Comparison of ENCODE assay signal across 20 cellular contexts in genomic region chr2:26281226-26281625, GRCh38. TPM values are rescaled to one million over a fixed set of nuclear protein-coding genes. Genes with fewer than 3 reads are reported as not detected.
DNase-seq lines count a peak whose midpoint lies in the region; ATAC-seq, FAIRE-seq and TF ChIP-seq lines count a peak whose summit lies in the region.
"Had no signal": no experiment of that assay in that cellular context is flagged by ENCODE, and none has a peak within 500 bp of the region (broad histone marks: within the 10 kb centered on the region; RNA-seq: fewer than 3 reads in every experiment).

No MANE protein-coding gene starts in this region.

- POLR2A ChIA-PET in H1 (lab: Charles Lee; ENCODE audit: partially characterized antibody) = no interaction called here
- POLR2A ChIA-PET in CD8-positive, alpha-beta T cell (lab: Charles Lee) = no interaction called here
- POLR2A ChIA-PET in CD4-positive, alpha-beta T cell (lab: Charles Lee) = no interaction called here

- H3K36me3 ChIP-seq in H1 (ENCODE audit: control insufficient read depth in 2 of 4, insufficient read depth in 4 of 4, low read length in 3 of 4) = peaks cover 9 to 63% (median 33%) of the 10 kb centered on the region in 4 experiments; a peak in 7 of 8 replicates
- peaks cover 26% of the 10 kb centered on the region for H3K36me3 ChIP-seq in CD8-positive, alpha-beta T cell (ENCODE audit: insufficient read depth, low read length)

- 85% methylated on average over 2 of the region's 2 CpGs; no CpG with 5 or more reads in 1 of the 2 experiments for WGBS in H1 (ENCODE audit: extremely low coverage in 1 of 2, insufficient coverage in 1 of 2, insufficient read length in 1 of 2, insufficient replicate concordance in 2 of 2, low coverage in 1 of 2, low lambda C conversion rate in 2 of 2, missing lambda C conversion rate in 1 of 2), 2 experiments

- no peaks in the 10 kb centered on the region for H3K4me1 ChIP-seq in H1 (replicated peaks in 1 of 4; ENCODE audit: control insufficient read depth in 3 of 4, insufficient read depth in 4 of 4, low read length in 3 of 4)
- H3K4me1 ChIP-seq in CD8-positive, alpha-beta T cell (ENCODE audit: insufficient read depth, low read length) = no peaks in the 10 kb centered on the region

- no peak overlapping the region for H3K27ac ChIP-seq in H1 (ENCODE audit: low read depth, low read length)
- H3K27ac ChIP-seq in CD8-positive, alpha-beta T cell (ENCODE audit: low read depth, low read length) = no peak overlapping the region
- H3K27ac ChIP-seq in CD4-positive, alpha-beta T cell (ENCODE audit: low read depth, low read length) = no peak overlapping the region
- H3K27ac ChIP-seq: HL-60, KMS-11 had no signal

- H3K79me1 ChIP-seq in H1 (ENCODE audit: low read depth, low read length) = no peaks in the 10 kb centered on the region

- no peaks in the 10 kb centered on the region for H4K20me1 ChIP-seq in H1 (replicated peaks in 1 of 2; ENCODE audit: control insufficient read depth in 1 of 2, insufficient read depth in 2 of 2, low read length in 2 of 2)

- no peaks in the 10 kb centered on the region for H3K27me3 Mint-ChIP-seq in memory B cell
- no peaks in the 10 kb centered on the region for H3K27me3 Mint-ChIP-seq in CD8-positive, alpha-beta T cell (ENCODE audit: low read depth)
- no peaks in the 10 kb centered on the region for H3K27me3 Mint-ChIP-seq in CD4-positive, alpha-beta T cell

- H3K23me2 ChIP-seq in H1 (ENCODE audit: low read depth, low read length) = no peaks in the 10 kb centered on the region

- no peak overlapping the region for H3K18ac ChIP-seq in H1 (ENCODE audit: extremely low read depth, low read length)

- H3K9me3 Mint-ChIP-seq in memory B cell = no peaks in the 10 kb centered on the region
- no peaks in the 10 kb centered on the region for H3K9me3 Mint-ChIP-seq in CD8-positive, alpha-beta T cell
- H3K9me3 Mint-ChIP-seq in CD4-positive, alpha-beta T cell = no peaks in the 10 kb centered on the region
- H3K9me3 Mint-ChIP-seq: CD8-positive, alpha-beta memory T cell; T-helper 1 cell treated with Interleukin-12 subunit alpha and Interleukin-12 subunit beta and Interleukin-4 antibody, amounts not matched to agents 30 μg/mL and 1 μg/mL, for 36 hours had no signal

- TF ChIP-seq CTCF in H1 (IDR thresholded peaks at IDR 0.05; ENCODE audit: control extremely low read depth in 1 of 3, insufficient read depth in 1 of 3, low read depth in 1 of 3, low read length in 3 of 3) = no peak
- TF ChIP-seq CTCF in CD8-positive, alpha-beta T cell (IDR thresholded peaks at IDR 0.05) = no peak
- no peak for TF ChIP-seq CTCF in CD4-positive, alpha-beta T cell (IDR thresholded peaks at IDR 0.05)

- intact Hi-C loops in CD8-positive, alpha-beta T cell (cut with DNase I, micrococcal nuclease) = no loop called here
- intact Hi-C loops in CD4-positive, alpha-beta T cell (cut with DNase I, micrococcal nuclease) = no loop called here

- no peaks in the 10 kb centered on the region for H3K79me2 ChIP-seq in H1 (ENCODE audit: control insufficient read depth in 1 of 2, insufficient read depth in 2 of 2, low read length in 2 of 2)

- H3K27ac Mint-ChIP-seq in memory B cell = peak overlapping the region; percentile 16
- no peak overlapping the region for H3K27ac Mint-ChIP-seq in CD8-positive, alpha-beta T cell
- no peak overlapping the region for H3K27ac Mint-ChIP-seq in CD4-positive, alpha-beta T cell
- H3K27ac Mint-ChIP-seq: CD8-positive, alpha-beta memory T cell; T-helper 1 cell treated with Interleukin-12 subunit alpha and Interleukin-12 subunit beta and Interleukin-4 antibody, amounts not matched to agents 30 μg/mL and 1 μg/mL, for 36 hours had no signal

- H2AK5ac ChIP-seq in H1 (ENCODE audit: low read depth, low read length) = no peak overlapping the region

- H3K56ac ChIP-seq in H1 (replicated peaks; ENCODE audit: insufficient read length, low read depth, low read length) = no peak overlapping the region

- H2BK5ac ChIP-seq in H1 (ENCODE audit: low read depth, low read length) = no peak overlapping the region

- H3K36me3 Mint-ChIP-seq in memory B cell = peaks cover 36% of the 10 kb centered on the region
- H3K36me3 Mint-ChIP-seq in CD8-positive, alpha-beta T cell = peaks cover 83% of the 10 kb centered on the region
- H3K36me3 Mint-ChIP-seq in CD4-positive, alpha-beta T cell (ENCODE audit: low read depth) = peaks cover 87% of the 10 kb centered on the region

- H2BK20ac ChIP-seq in H1 (ENCODE audit: low read length) = no peak overlapping the region

- H3K4me3 Mint-ChIP-seq in memory B cell = no peak overlapping the region
- no peak overlapping the region for H3K4me3 Mint-ChIP-seq in CD8-positive, alpha-beta T cell
- H3K4me3 Mint-ChIP-seq in CD4-positive, alpha-beta T cell = no peak overlapping the region
- H3K4me3 Mint-ChIP-seq: CD8-positive, alpha-beta memory T cell; T-helper 1 cell treated with Interleukin-12 subunit alpha and Interleukin-12 subunit beta and Interleukin-4 antibody, amounts not matched to agents 30 μg/mL and 1 μg/mL, for 36 hours had no signal

- H3K9ac ChIP-seq in H1 (replicated peaks in 1 of 4; ENCODE audit: extremely low read depth in 1 of 4, low read depth in 3 of 4, low read length in 3 of 4) = peak overlapping the region in 1 of 4 experiments; percentile 46; a peak in 1 of 7 replicates
- H3K9ac ChIP-seq: KMS-11 had no signal

- no peaks in the 10 kb centered on the region for H3K9me3 ChIP-seq in H1 (ENCODE audit: insufficient read depth in 2 of 2, low read depth in 1 of 2, low read length in 1 of 2)
- no peaks in the 10 kb centered on the region for H3K9me3 ChIP-seq in CD8-positive, alpha-beta T cell (ENCODE audit: low read length)
- no peaks in the 10 kb centered on the region for H3K9me3 ChIP-seq in CD4-positive, alpha-beta T cell (ENCODE audit: control insufficient read depth, low read length)

- H2AFZ ChIP-seq in H1 (ENCODE audit: low read length) = no peak overlapping the region

- no peak overlapping the region for H3K4me3 ChIP-seq in H1 (ENCODE audit: extremely low read depth in 1 of 4, insufficient read depth in 2 of 4, low read depth in 3 of 4, low read length in 4 of 4)
- no peak overlapping the region for H3K4me3 ChIP-seq in CD8-positive, alpha-beta T cell (ENCODE audit: low read depth, low read length)

- CTCF ChIA-PET in H1 (lab: Charles Lee; ENCODE audit: partially characterized antibody) = interaction anchor here (0.8 kb wide), 1 partner anchor 136 kb away, joined by 5 read pairs; no protein-coding TSS in a partner anchor
- CTCF ChIA-PET in CD8-positive, alpha-beta T cell (lab: Charles Lee) = no interaction called here
- CTCF ChIA-PET in CD4-positive, alpha-beta T cell (lab: Charles Lee) = no interaction called here

- ATAC-seq in memory B cell (ENCODE audit: low read depth) = no peak
- ATAC-seq in HG03175 (IDR thresholded peaks at IDR 0.05; ENCODE audit: unreplicated experiment) = no peak
- ATAC-seq in CD8-positive, alpha-beta T cell = no peak
- ATAC-seq in CD4-positive, alpha-beta T cell (ENCODE audit: poor library complexity) = no peak

- no peak overlapping the region for H4K8ac ChIP-seq in H1 (ENCODE audit: extremely low read depth, insufficient read depth, low read length)

- TF ChIP-seq RAD21 in H1 (IDR thresholded peaks at IDR 0.05 in 1 of 2, conservative IDR thresholded peaks at IDR 0.05 in 1 of 2; ENCODE audit: low read depth in 2 of 2, low read length in 2 of 2) = no peak

- H3K4me2 ChIP-seq in H1 (ENCODE audit: insufficient read depth in 1 of 2, low read depth in 2 of 2, low read length in 2 of 2) = no peak overlapping the region
- H3K4me2 ChIP-seq: KMS-11 had no signal

- TF ChIP-seq EP300 in H1 (IDR thresholded peaks at IDR 0.05; ENCODE audit: borderline replicate concordance in 1 of 2, low read depth in 2 of 2, low read length in 2 of 2) = no peak

- no peak overlapping the region for H3K4ac ChIP-seq in H1 (replicated peaks; ENCODE audit: insufficient read length, low read depth, low read length)

- FAIRE-seq in GM12892 (lab: Jason Lieb, UNC) = peak; percentile 9
- no peak for FAIRE-seq in H1 (lab: Jason Lieb, UNC)

- H3K14ac ChIP-seq in H1 (ENCODE audit: insufficient read length) = no peak overlapping the region

- no peak overlapping the region for H2BK12ac ChIP-seq in H1 (ENCODE audit: low read depth, low read length)

- no peak overlapping the region for H4K91ac ChIP-seq in H1 (replicated peaks; ENCODE audit: insufficient read length, low read length)

- no peak for DNase-seq in GM12892 (ENCODE audit: insufficient read length)
- DNase-seq in NCI-H2171 treated with DMSO at 0.1 percent for 48 hours (lab: John Stamatoyannopoulos, UW) = peak; percentile 95
- DNase-seq in H1 (ENCODE audit: low read depth in 1 of 2, low spot score in 2 of 2) = no peak
- no peak for DNase-seq in memory B cell (ENCODE audit: low spot score in 2 of 2)
- no peak for DNase-seq in CD8-positive, alpha-beta T cell
- no peak for DNase-seq in CD4-positive, alpha-beta T cell
- DNase-seq: Calu3; CD8-positive, alpha-beta memory T cell; DMS53; GF-D8; H7; NCI-H1694; NCI-H446 treated with DMSO at 0.1 percent for 48 hours; NCI-H82; OCI-M1; SHP77 had no signal

- no peak overlapping the region for H2BK120ac ChIP-seq in H1 (replicated peaks; ENCODE audit: low read depth, low read length)

- H4K5ac ChIP-seq in H1 (ENCODE audit: insufficient read length, low read depth, low read length) = no peak overlapping the region

- TF ChIP-seq POLR2A in GM12892 (IDR thresholded peaks at IDR 0.05; ENCODE audit: low read depth, low read length) = no peak
- TF ChIP-seq POLR2A in H1 (IDR thresholded peaks at IDR 0.05; ENCODE audit: control extremely low read depth in 1 of 2, low read depth in 2 of 2, low read length in 2 of 2) = no peak

- no peaks in the 10 kb centered on the region for H3K27me3 ChIP-seq in H1 (replicated peaks in 1 of 4; ENCODE audit: control insufficient read depth in 3 of 4, extremely low read depth in 1 of 4, insufficient read depth in 3 of 4, low read length in 3 of 4)
- H3K27me3 ChIP-seq in CD8-positive, alpha-beta T cell (ENCODE audit: insufficient read depth, low read length) = no peaks in the 10 kb centered on the region
- no peaks in the 10 kb centered on the region for H3K27me3 ChIP-seq in CD4-positive, alpha-beta T cell (ENCODE audit: control insufficient read depth, insufficient read depth, low read length)

- no peaks in the 10 kb centered on the region for H3K4me1 Mint-ChIP-seq in memory B cell
- no peaks in the 10 kb centered on the region for H3K4me1 Mint-ChIP-seq in CD8-positive, alpha-beta T cell (ENCODE audit: low read depth)
- no peaks in the 10 kb centered on the region for H3K4me1 Mint-ChIP-seq in CD4-positive, alpha-beta T cell (ENCODE audit: low read depth)
- H3K4me1 Mint-ChIP-seq: CD8-positive, alpha-beta memory T cell had no signal

- no peak overlapping the region for H3K23ac ChIP-seq in H1 (ENCODE audit: insufficient read length)

- no peak overlapping the region for H2BK15ac ChIP-seq in H1 (ENCODE audit: low read length)

RNA-seq across cellular contexts. Expression of gene HADHB, which starts 36.5 kb away (rescaled TPM):
- polyA plus RNA-seq in GM12892 (2012; ENCODE audit: missing spikeins) = 49.0 TPM
- 52.3 and 57.3 TPM in 2 replicates for total RNA-seq in H1 (2021; fragmentation: NEBNext Ultra II Directional; extraction: Animal tissue kit (Norgen Biotek cat#: 25700))
- 39.2 and 47.7 TPM in 2 replicates for polyA plus RNA-seq in H1 (2011; rRNA removed)
- 46.8 TPM for polyA plus RNA-seq in H1 (2011; cell fraction: cytosol; rRNA removed)
- polyA plus RNA-seq in H1 (2011; cell fraction: nucleus; rRNA removed) = 29.5 TPM
- polyA plus RNA-seq in H1 (2012, experiment 1 of 2) = 42.2 to 53.0 TPM (median 47.4 TPM) in 4 replicates
- 17.9 TPM for polyA plus RNA-seq in H1 (2012, experiment 2 of 2)
- 31.6 TPM for polyA plus RNA-seq in H1 (2013, experiment 1 of 2)
- polyA plus RNA-seq in H1 (2013, experiment 2 of 2) = 29.6 TPM
- polyA minus RNA-seq in H1 (2011; rRNA and poly(A)+ RNA removed) = 76.3 and 83.8 TPM in 2 replicates
- polyA minus RNA-seq in H1 (2011; cell fraction: cytosol; rRNA and poly(A)+ RNA removed) = 23.3 TPM
- 29.7 TPM for polyA minus RNA-seq in H1 (2011; cell fraction: nucleus; rRNA and poly(A)+ RNA removed)
- 10 to 100 TPM; 26.0 to 26.1 TPM for total RNA-seq in CD8-positive, alpha-beta T cell
- total RNA-seq in CD4-positive, alpha-beta T cell = 10 to 100 TPM; 25.2 to 30.3 TPM

RNA-seq across cellular contexts. Expression of gene HADHA, which starts 36.8 kb away (rescaled TPM):
- polyA plus RNA-seq in GM12892 (2012; ENCODE audit: missing spikeins) = 76.0 TPM
- 126 and 131 TPM in 2 replicates for total RNA-seq in H1 (2021; fragmentation: NEBNext Ultra II Directional; extraction: Animal tissue kit (Norgen Biotek cat#: 25700))
- 52.7 and 64.6 TPM in 2 replicates for polyA plus RNA-seq in H1 (2011; rRNA removed)
- polyA plus RNA-seq in H1 (2011; cell fraction: cytosol; rRNA removed) = 80.8 TPM
- 84.6 TPM for polyA plus RNA-seq in H1 (2011; cell fraction: nucleus; rRNA removed)
- polyA plus RNA-seq in H1 (2012, experiment 1 of 2) = 116 to 127 TPM (median 126 TPM) in 4 replicates
- polyA plus RNA-seq in H1 (2012, experiment 2 of 2) = 31.2 TPM
- polyA plus RNA-seq in H1 (2013, experiment 1 of 2) = 83.2 TPM
- 76.6 TPM for polyA plus RNA-seq in H1 (2013, experiment 2 of 2)
- 117 and 126 TPM in 2 replicates for polyA minus RNA-seq in H1 (2011; rRNA and poly(A)+ RNA removed)
- 64.5 TPM for polyA minus RNA-seq in H1 (2011; cell fraction: cytosol; rRNA and poly(A)+ RNA removed)
- polyA minus RNA-seq in H1 (2011; cell fraction: nucleus; rRNA and poly(A)+ RNA removed) = 60.4 TPM
- 10 to 100 TPM; 66.8 to 69.4 TPM for total RNA-seq in CD8-positive, alpha-beta T cell
- 10 to 100 TPM; 72.4 to 73.7 TPM for total RNA-seq in CD4-positive, alpha-beta T cell
